ENCODE assay signal across 25 cellular contexts in the genomic region with DNA sequence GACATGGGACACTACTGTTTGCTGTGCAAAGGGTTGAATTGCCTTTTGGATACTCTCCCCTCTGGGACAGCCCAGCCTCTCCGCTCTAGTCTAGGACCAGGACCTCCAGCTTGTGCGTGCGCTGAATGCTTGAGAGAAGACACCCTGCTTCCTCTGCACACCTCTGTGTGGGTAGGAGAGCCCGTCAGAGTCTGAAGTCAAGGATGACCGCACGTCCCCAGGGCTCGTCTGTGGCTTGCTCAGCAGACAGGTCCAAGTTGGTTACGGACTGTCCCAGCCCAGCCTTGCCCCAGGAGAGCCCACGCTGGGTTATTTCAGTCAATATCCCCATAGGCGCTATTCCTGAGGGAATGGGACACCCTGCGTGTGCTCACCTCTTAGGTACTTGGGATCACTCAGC.
DNase-seq lines count a peak whose midpoint lies in the region; ATAC-seq and TF ChIP-seq lines count a peak whose summit lies in the region.
"Had no signal": no experiment of that assay in that cellular context is flagged by ENCODE, and none has a peak within 500 bp of the region (broad histone marks: within the 10 kb centered on the region; RNA-seq: fewer than 3 reads in every experiment).

No MANE protein-coding gene starts in this region.

- TF ChIP-seq CTCF in GM13976 (IDR thresholded peaks at IDR 0.05; ENCODE audit: borderline replicate concordance, control extremely low read depth, extremely low read depth, insufficient read depth, missing control alignments), result no peak

- H3K9me3 Mint-ChIP-seq in stimulated activated naive B cell treated with anti-CD40 and anti-IgM and Interleukin-4, amounts not matched to agents 10 μg/mL and 1 μg/mL and 100 μg/mL, for 72 hours, result no peaks in the 10 kb centered on the region
- H3K9me3 Mint-ChIP-seq: activated naive CD4-positive, alpha-beta T cell treated with anti-CD3 and anti-CD28 coated beads, Interleukin-2, amount 50 U/mL, for 24 hours; activated T-helper 1 cell treated with anti-CD3 and anti-CD28 coated beads, Interleukin-12 subunit alpha, Interleukin-12 subunit beta, Interleukin-2, Interleukin-4 antibody, amounts not matched to agents 30 ng/mL and 10 ng/mL and 1 ng/mL, durations not matched to agents 14 hours and 24 hours and 36 hours; natural killer cell had no signal

- peaks cover 21 to 31% of the 10 kb centered on the region in 2 donors for H3K27me3 Mint-ChIP-seq in stimulated activated naive B cell treated with anti-CD40 and anti-IgM and Interleukin-4, amounts not matched to agents 10 μg/mL and 1 μg/mL and 100 μg/mL, for 72 hours
- H3K27me3 Mint-ChIP-seq: activated naive CD4-positive, alpha-beta T cell treated with anti-CD3 and anti-CD28 coated beads, Interleukin-2, amount 50 U/mL, for 24 hours had no signal

- ATAC-seq in GM21717 (IDR thresholded peaks at IDR 0.05; ENCODE audit: unreplicated experiment), result peak; percentile 47
- ATAC-seq in HG03469 (IDR thresholded peaks at IDR 0.05; ENCODE audit: unreplicated experiment), result peak; percentile 82
- peak; percentile 72 to 92 for ATAC-seq in stimulated activated naive B cell treated with anti-CD40 and anti-IgM and Interleukin-4, amounts not matched to agents 10 μg/mL and 1 μg/mL and 100 μg/mL, for 72 hours (replicated peaks)
- ATAC-seq in HG03280 (IDR thresholded peaks at IDR 0.05; ENCODE audit: unreplicated experiment), result no peak
- ATAC-seq: natural killer cell had no signal

- H3K4me1 Mint-ChIP-seq in stimulated activated naive B cell treated with anti-CD40 and anti-IgM and Interleukin-4, amounts not matched to agents 10 μg/mL and 1 μg/mL and 100 μg/mL, for 72 hours, result no peaks in the 10 kb centered on the region
- H3K4me1 Mint-ChIP-seq: activated naive CD4-positive, alpha-beta T cell treated with anti-CD3 and anti-CD28 coated beads, Interleukin-2, amount 50 U/mL, for 24 hours; natural killer cell had no signal

- DNase-seq in GM13976 (ENCODE audit: low spot score) (peak; percentile 75), NCI-H1092 (lab: John Stamatoyannopoulos, UW) (no peak)
- DNase-seq in stimulated activated naive B cell treated with anti-CD40 and anti-IgM and Interleukin-4, amounts not matched to agents 10 μg/mL and 1 μg/mL and 100 μg/mL, for 72 hours, result no peak
- DNase-seq in activated naive CD4-positive, alpha-beta T cell (lab: John Stamatoyannopoulos, UW), result no peak
- DNase-seq: activated CD4-positive, alpha-beta T cell treated with anti-CD3 and anti-CD28 coated beads, Interleukin-2, amount 50 U/mL, for 48 hours; activated CD8-positive, alpha-beta memory T cell treated with anti-CD3 and anti-CD28 coated beads, Interleukin-2, amount 50 U/mL, for 4 hours; Calu3; DND-41; effector memory CD4-positive, alpha-beta T cell; KG1; kidney; MM.1S; natural killer cell; NCI-H1417; NCI-H2107; NCI-H446 treated with DMSO at 0.1 percent for 48 hours; occipital lobe; RPMI8226; stimulated activated CD4-positive, alpha-beta T cell treated with anti-CD3 and anti-CD28 coated beads, Interleukin-1b, Interleukin-23, amount 100 ng/mL, for 48 hours; upper lobe of left lung had no signal

- no peaks in the 10 kb centered on the region for H3K36me3 Mint-ChIP-seq in stimulated activated naive B cell treated with anti-CD40 and anti-IgM and Interleukin-4, amounts not matched to agents 10 μg/mL and 1 μg/mL and 100 μg/mL, for 72 hours
- H3K36me3 Mint-ChIP-seq: activated naive CD4-positive, alpha-beta T cell treated with anti-CD3 and anti-CD28 coated beads, Interleukin-2, amount 50 U/mL, for 24 hours; natural killer cell had no signal

- H3K4me3 Mint-ChIP-seq in stimulated activated naive B cell treated with anti-CD40 and anti-IgM and Interleukin-4, amounts not matched to agents 10 μg/mL and 1 μg/mL and 100 μg/mL, for 72 hours, result no peak overlapping the region
- H3K4me3 Mint-ChIP-seq: activated naive CD4-positive, alpha-beta T cell treated with anti-CD3 and anti-CD28 coated beads, Interleukin-2, amount 50 U/mL, for 24 hours; activated T-helper 1 cell treated with anti-CD3 and anti-CD28 coated beads, Interleukin-12 subunit alpha, Interleukin-12 subunit beta, Interleukin-2, Interleukin-4 antibody, amounts not matched to agents 30 ng/mL and 10 ng/mL and 1 ng/mL, durations not matched to agents 14 hours and 24 hours and 36 hours; natural killer cell had no signal

- in situ Hi-C loops in GM13976 (cut with MboI; ENCODE audit: low sequenced_read_pairs, unreplicated experiment), result no loop called here

- no peak overlapping the region for H3K27ac Mint-ChIP-seq in stimulated activated naive B cell treated with anti-CD40 and anti-IgM and Interleukin-4, amounts not matched to agents 10 μg/mL and 1 μg/mL and 100 μg/mL, for 72 hours
- H3K27ac Mint-ChIP-seq: activated naive CD4-positive, alpha-beta T cell treated with anti-CD3 and anti-CD28 coated beads, Interleukin-2, amount 50 U/mL, for 24 hours; activated T-helper 1 cell treated with anti-CD3 and anti-CD28 coated beads, Interleukin-12 subunit alpha, Interleukin-12 subunit beta, Interleukin-2, Interleukin-4 antibody, amounts not matched to agents 30 ng/mL and 10 ng/mL and 1 ng/mL, durations not matched to agents 14 hours and 24 hours and 36 hours; natural killer cell had no signal
